7 cellular contexts compared by ENCODE assay signal in genomic region chr5:142000709-142001484, GRCh38. TPM values are rescaled to one million over a fixed set of nuclear protein-coding genes. Genes with fewer than 3 reads are reported as not detected.
A peak's percentile ranks its signal among the peaks of the same experiment; 100 is the strongest.
DNase-seq lines count a peak whose midpoint lies in the region; ATAC-seq and TF ChIP-seq lines count a peak whose summit lies in the region.

No MANE protein-coding gene starts in this region.

- H3K9me3 ChIP-seq in adrenal gland (replicated peaks in 1 of 3) (no peaks in the 10 kb centered on the region), tibial artery (no peaks in the 10 kb centered on the region)

- intact Hi-C loops in adrenal gland (cut with DNase I): loop anchor here in 1 of 2 donors (10.0 kb wide), 1 partner anchor 554 kb away; no protein-coding TSS in a partner anchor
- intact Hi-C loops in tibial artery (cut with DNase I; ENCODE audit: low total_unique reads): no loop called here

- H3K27ac ChIP-seq in adrenal gland (no peak overlapping the region), tibial artery (peak overlapping the region in 1 of 2 donors; percentile 28)

- 76 to 82% (median 80%) methylated on average over 6 of the region's 6 CpGs for WGBS in adrenal gland, 4 donors

- TF ChIP-seq CTCF in HFF-Myc (IDR thresholded peaks at IDR 0.05; ENCODE audit: low read depth, low read length, missing control alignments): peak; percentile 44
- peak in 4 of 6 experiments; percentile 5 to 35 (median 22) for TF ChIP-seq CTCF in adrenal gland (IDR thresholded peaks at IDR 0.05)
- TF ChIP-seq CTCF in tibial artery (IDR thresholded peaks at IDR 0.05): peak in 1 of 2 experiments; percentile 10

- H3K36me3 Mint-ChIP-seq in memory B cell: peaks cover 24% of the 10 kb centered on the region

- DNase-seq in DMS 273 treated with DMSO at 0.1 percent for 48 hours (lab: John Stamatoyannopoulos, UW) (peak; percentile 6), HFF-Myc (ENCODE audit: extremely low read depth, low read depth) (no peak), adrenal gland (no peak), memory B cell (ENCODE audit: low spot score in 2 of 2) (no peak), NCI-H524 treated with DMSO at 0.1 percent for 48 hours (lab: John Stamatoyannopoulos, UW) (no peak), kidney tubule cell (ENCODE audit: low spot score) (no peak), tibial artery (no peak)

- H3K4me1 ChIP-seq in adrenal gland (replicated peaks in 1 of 2) (no peaks in the 10 kb centered on the region), tibial artery (no peaks in the 10 kb centered on the region)

- H3K27me3 ChIP-seq in adrenal gland (no peaks in the 10 kb centered on the region), tibial artery (no peaks in the 10 kb centered on the region)

- ATAC-seq in memory B cell (ENCODE audit: low read depth): no peak

- H3K9me3 Mint-ChIP-seq in memory B cell: no peaks in the 10 kb centered on the region

- H3K27ac Mint-ChIP-seq in memory B cell: peak overlapping the region; percentile 58

- TF ChIP-seq POLR2A in adrenal gland (IDR thresholded peaks at IDR 0.05): no peak

- peaks cover 2% of the 10 kb centered on the region for H3K4me1 Mint-ChIP-seq in memory B cell

- no peak overlapping the region for H3K4me3 ChIP-seq in HFF-Myc (replicated peaks; ENCODE audit: low read depth, low read length)
- no peak overlapping the region for H3K4me3 ChIP-seq in adrenal gland
- no peak overlapping the region for H3K4me3 ChIP-seq in tibial artery

- H3K4me3 Mint-ChIP-seq in memory B cell: no peak overlapping the region

- no peaks in the 10 kb centered on the region for H3K27me3 Mint-ChIP-seq in memory B cell

- H3K36me3 ChIP-seq in adrenal gland (replicated peaks in 1 of 2) (peaks cover 0 to 73% of the 10 kb centered on the region in 2 donors), tibial artery (peaks cover 26 to 72% (median 71%) of the 10 kb centered on the region in 3 donors)

RNA-seq across cellular contexts. Expression of gene GNPDA1, which starts 11.9 kb away (rescaled TPM):
- 10 to 100 TPM; 23.3 to 92.5 (median 58.7) TPM for total RNA-seq in adrenal gland
- polyA plus RNA-seq in adrenal gland: 10 to 100 TPM; 28.5 to 92.8 (median 40.5) TPM

RNA-seq across cellular contexts. Expression of gene RNF14, which starts 32.0 kb away (rescaled TPM):
- total RNA-seq in adrenal gland: 100 to 1,000 TPM in 2 of 8 donors, 10 to 100 TPM in 6; 71.3 to 110 (median 83.6) TPM
- 100 to 1,000 TPM in 1 of 3 donors, 10 to 100 TPM in 2; 21.6 to 122 (median 26.2) TPM for polyA plus RNA-seq in adrenal gland

RNA-seq across cellular contexts. Expression of gene PCDH12, which starts 42.9 kb away (rescaled TPM):
- 10 to 100 TPM in 6 of 8 donors, 1 to 10 TPM in 2; 7.3 to 18.4 (median 15.9) TPM for total RNA-seq in adrenal gland
- polyA plus RNA-seq in adrenal gland: 1 to 10 TPM; 3.3 to 4.5 (median 4.0) TPM
